Comparison of ENCODE assay signal across 25 cellular contexts in the genomic region with DNA sequence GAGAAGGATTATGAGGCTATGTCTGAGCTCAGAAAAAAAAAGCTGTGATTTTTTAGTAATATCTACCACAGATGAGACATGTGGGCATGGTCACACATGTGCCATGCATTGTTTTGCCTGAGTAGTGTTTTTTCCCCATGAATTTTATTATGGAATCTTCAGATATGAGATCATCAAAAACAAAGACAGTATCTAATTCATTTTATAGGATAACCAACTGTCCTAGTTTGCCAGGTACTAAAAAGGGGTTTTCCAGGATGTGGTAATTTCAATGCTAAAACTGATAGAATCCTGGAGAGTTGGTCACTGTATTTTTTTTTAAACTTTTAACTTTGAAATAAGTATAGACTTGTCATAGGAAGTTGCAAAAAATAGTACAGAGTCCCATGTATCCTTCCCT.
DNase-seq lines count a peak whose midpoint lies in the region; FAIRE-seq and TF ChIP-seq lines count a peak whose summit lies in the region.
"Had no signal": no experiment of that assay in that cellular context is flagged by ENCODE, and none has a peak within 500 bp of the region (broad histone marks: within the 10 kb centered on the region; RNA-seq: fewer than 3 reads in every experiment).

No MANE protein-coding gene starts in this region.

- H3K27ac Mint-ChIP-seq in type B pancreatic cell: no peak overlapping the region

- peaks cover 16% of the 10 kb centered on the region for H3K4me1 ChIP-seq in mammary epithelial cell (ENCODE audit: insufficient read depth, low read length)
- H3K4me1 ChIP-seq in breast epithelium: no peaks in the 10 kb centered on the region
- peaks cover 25% of the 10 kb centered on the region for H3K4me1 ChIP-seq in keratinocyte (ENCODE audit: control insufficient read depth, extremely low read depth, insufficient read depth, low read length)
- no peaks in the 10 kb centered on the region for H3K4me1 ChIP-seq in spleen

- dilution Hi-C loops in mammary epithelial cell (cut with HindIII; ENCODE audit: low sequenced_read_pairs): no loop called here
- dilution Hi-C loops in keratinocyte (cut with MboI; ENCODE audit: extremely low pct_ligation_motif_present, low sequenced_read_pairs): no loop called here

- no TSS peak for BruUV-seq in mammary epithelial cell (replicated peaks; lab: Mats Ljungman, UMichigan)

- peaks cover 4% of the 10 kb centered on the region for H3K27me3 Mint-ChIP-seq in type B pancreatic cell

- H3K9ac ChIP-seq in mammary epithelial cell (ENCODE audit: insufficient read depth, low read length): no peak overlapping the region
- H3K9ac ChIP-seq in keratinocyte (ENCODE audit: control insufficient read depth, extremely low read depth, insufficient read depth, low read length): peak overlapping the region; percentile 65
- H3K9ac ChIP-seq: GM23248 had no signal

- no peaks in the 10 kb centered on the region for H3K9me3 Mint-ChIP-seq in type B pancreatic cell

- DNase-seq in mammary epithelial cell (peak; percentile 86), breast epithelium (ENCODE audit: low spot score in 2 of 2) (no peak), amniotic epithelial cell (ENCODE audit: low read depth) (peak; percentile 10), keratinocyte (ENCODE audit: low read depth, low spot score) (peak; percentile 67), MV-4-11 (lab: John Stamatoyannopoulos, UW) (no peak), type B pancreatic cell (ENCODE audit: extremely low spot score, unreplicated experiment) (no peak), NCI-H2171 (lab: John Stamatoyannopoulos, UW) (no peak), spleen (no peak)
- DNase-seq: 8988T, Calu3, DMS79 treated with DMSO at 0.1 percent for 48 hours, GM23248, H7, KG1, MM.1S, NCI-H1048, NCI-H1417, NCI-H1694, NCI-H2029 treated with DMSO at 0.1 percent for 48 hours, NCI-H2227 treated with DMSO at 0.1 percent for 48 hours, NCI-H510A, NCI-H69, SHP77 had no signal

- no peak for FAIRE-seq in keratinocyte (lab: Jason Lieb, UNC)
- FAIRE-seq: GM18507 had no signal

- H3K36me3 ChIP-seq in mammary epithelial cell (ENCODE audit: insufficient read depth, low read length) (no peaks in the 10 kb centered on the region), breast epithelium (no peaks in the 10 kb centered on the region), keratinocyte (ENCODE audit: control insufficient read depth in 2 of 2, extremely low read depth in 1 of 2, insufficient read depth in 2 of 2, low read length in 2 of 2) (no peaks in the 10 kb centered on the region), spleen (no peaks in the 10 kb centered on the region)

- intact Hi-C loops in mammary epithelial cell (cut with micrococcal nuclease) (loop anchor here (10.0 kb wide), 1 partner anchor 130 kb away; no protein-coding TSS in a partner anchor), breast epithelium (cut with DNase I; ENCODE audit: low total_unique reads) (no loop called here), spleen (cut with DNase I; ENCODE audit: low total_unique reads) (no loop called here)

- H3K4me2 ChIP-seq in mammary epithelial cell (ENCODE audit: insufficient read depth, low read depth, low read length) (peak overlapping the region; percentile 52), keratinocyte (ENCODE audit: control insufficient read depth, extremely low read depth, insufficient read depth, low read depth, low read length) (peak overlapping the region; percentile 84)

- no peaks in the 10 kb centered on the region for H3K9me1 ChIP-seq in keratinocyte (ENCODE audit: control insufficient read depth, extremely low read depth, insufficient read depth, low read length)

- H3K4me3 ChIP-seq in mammary epithelial cell (replicated peaks in 1 of 3; ENCODE audit: insufficient read depth in 1 of 3, low read depth in 2 of 3, low read length in 3 of 3) (no peak overlapping the region), breast epithelium (no peak overlapping the region), keratinocyte (ENCODE audit: control insufficient read depth in 2 of 3, extremely low read depth in 1 of 3, insufficient read depth in 2 of 3, low read depth in 1 of 3, low read length in 3 of 3) (no peak overlapping the region), spleen (no peak overlapping the region)
- H3K4me3 ChIP-seq: GM23248 had no signal

- H4K20me1 ChIP-seq in mammary epithelial cell (ENCODE audit: insufficient read depth, low read length) (no peaks in the 10 kb centered on the region), keratinocyte (ENCODE audit: control insufficient read depth, extremely low read depth, insufficient read depth, low read length) (no peaks in the 10 kb centered on the region)

- H3K4me1 Mint-ChIP-seq in type B pancreatic cell (ENCODE audit: unreplicated experiment): peaks cover 11% of the 10 kb centered on the region

- no peaks in the 10 kb centered on the region for H3K36me3 Mint-ChIP-seq in type B pancreatic cell

- H3K27me3 ChIP-seq in mammary epithelial cell (ENCODE audit: insufficient read depth, low read length) (no peaks in the 10 kb centered on the region), breast epithelium (no peaks in the 10 kb centered on the region), keratinocyte (ENCODE audit: control insufficient read depth, extremely low read depth, insufficient read depth, low read length) (no peaks in the 10 kb centered on the region), spleen (replicated peaks in 1 of 7) (no peaks in the 10 kb centered on the region)

- H3K4me3 Mint-ChIP-seq in type B pancreatic cell: no peak overlapping the region

- H3K79me2 ChIP-seq in mammary epithelial cell (ENCODE audit: insufficient read depth, low read length) (no peaks in the 10 kb centered on the region), keratinocyte (ENCODE audit: control insufficient read depth, insufficient read depth, low read length) (no peaks in the 10 kb centered on the region)

- no peak for TF ChIP-seq POLR2A in breast epithelium (IDR thresholded peaks at IDR 0.05)
- TF ChIP-seq POLR2A in spleen (IDR thresholded peaks at IDR 0.05): no peak

- peak overlapping the region; percentile 47 for H2AFZ ChIP-seq in mammary epithelial cell (ENCODE audit: low read depth, low read length)
- H2AFZ ChIP-seq in keratinocyte (ENCODE audit: control insufficient read depth, low read length): peak overlapping the region; percentile 73
- H2AFZ ChIP-seq: GM23248 had no signal

- in situ Hi-C loops in mammary epithelial cell (cut with MboI; ENCODE audit: low sequenced_read_pairs in 2 of 2): no loop called here

- no peak overlapping the region for H3K27ac ChIP-seq in mammary epithelial cell (ENCODE audit: insufficient read depth, low read depth, low read length)
- no peak overlapping the region for H3K27ac ChIP-seq in breast epithelium
- H3K27ac ChIP-seq in keratinocyte (ENCODE audit: control insufficient read depth, insufficient read depth, low read length): peak overlapping the region; percentile 82
- no peak overlapping the region for H3K27ac ChIP-seq in spleen
- H3K27ac ChIP-seq: GM23248, RWPE1 had no signal

- H3K9me3 ChIP-seq in mammary epithelial cell (replicated peaks; ENCODE audit: insufficient read depth, low read length): no peaks in the 10 kb centered on the region
- no peaks in the 10 kb centered on the region for H3K9me3 ChIP-seq in breast epithelium
- H3K9me3 ChIP-seq in keratinocyte (ENCODE audit: control insufficient read depth, low read depth, low read length): no peaks in the 10 kb centered on the region
- no peaks in the 10 kb centered on the region for H3K9me3 ChIP-seq in spleen

- CTCF ChIA-PET in mammary epithelial cell (lab: Charles Lee; ENCODE audit: low non-redundant PET): no interaction called here

- TF ChIP-seq CTCF in mammary epithelial cell (conservative IDR thresholded peaks at IDR 0.05 in 1 of 2, IDR thresholded peaks at IDR 0.05 in 1 of 2; ENCODE audit: extremely low read depth in 1 of 2, insufficient read depth in 1 of 2, low read depth in 1 of 2, low read length in 2 of 2) (no peak), breast epithelium (IDR thresholded peaks at IDR 0.05) (no peak), keratinocyte (optimal IDR thresholded peaks at IDR 0.05 in 1 of 3, IDR thresholded peaks at IDR 0.05 in 1 of 3, conservative IDR thresholded peaks at IDR 0.05 in 1 of 3; ENCODE audit: extremely low read depth in 1 of 3, insufficient read depth in 2 of 3, low read length in 3 of 3) (no peak), type B pancreatic cell (conservative IDR thresholded peaks at IDR 0.05) (no peak), spleen (IDR thresholded peaks at IDR 0.05 in 8 of 11, conservative IDR thresholded peaks at IDR 0.05 in 3 of 11) (no peak)

Comparison
In these comparisons a context has a peak if more than half of its experiments do, and no peak if none do; other contexts are left out.
1. DNase-seq: peak in mammary epithelial cell (single experiment), amniotic epithelial cell (single experiment) and keratinocyte (single experiment); none in breast epithelium (0 of 2), MV-4-11 (single experiment), type B pancreatic cell (single experiment), NCI-H2171 (single experiment) and spleen (single experiment).